In genomic region chr1:226187019-226187322, GRCh38 we compare ENCODE assay signal across 1 cellular context.
TF ChIP-seq lines count a peak whose summit lies in the region.

No MANE protein-coding gene starts in this region.

TF ChIP-seq in K562, 482 proteins besides CTCF, POLR2A, EP300 and RAD21 (continued from another document and continues in another):
- TF ChIP-seq, protein P1, sequence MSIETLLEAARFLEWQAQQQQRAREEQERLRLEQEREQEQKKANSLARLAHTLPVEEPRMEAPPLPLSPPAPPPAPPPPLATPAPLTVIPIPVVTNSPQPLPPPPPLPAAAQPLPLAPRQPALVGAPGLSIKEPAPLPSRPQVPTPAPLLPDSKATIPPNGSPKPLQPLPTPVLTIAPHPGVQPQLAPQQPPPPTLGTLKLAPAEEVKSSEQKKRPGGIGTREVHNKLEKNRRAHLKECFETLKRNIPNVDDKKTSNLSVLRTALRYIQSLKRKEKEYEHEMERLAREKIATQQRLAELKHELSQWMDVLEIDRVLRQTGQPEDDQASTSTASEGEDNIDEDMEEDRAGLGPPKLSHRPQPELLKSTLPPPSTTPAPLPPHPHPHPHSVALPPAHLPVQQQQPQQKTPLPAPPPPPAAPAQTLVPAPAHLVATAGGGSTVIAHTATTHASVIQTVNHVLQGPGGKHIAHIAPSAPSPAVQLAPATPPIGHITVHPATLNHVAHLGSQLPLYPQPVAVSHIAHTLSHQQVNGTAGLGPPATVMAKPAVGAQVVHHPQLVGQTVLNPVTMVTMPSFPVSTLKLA (conservative IDR thresholded peaks at IDR 0.05): peak in 1 of 2 experiments; percentile 42; a peak in 1 of 4 replicates
- no peak for TF ChIP-seq BHLHE40 (IDR thresholded peaks at IDR 0.05; ENCODE audit: low read length)
- TF ChIP-seq ZNF384 (IDR thresholded peaks at IDR 0.05; ENCODE audit: low read depth, low read length): 0 out of 2 replicates have a peak, but pooled peaks have one; percentile 35
- TF ChIP-seq LCOR (CRISPR knock-in tag; IDR thresholded peaks at IDR 0.05): 0 out of 2 replicates have a peak, but pooled peaks have one; percentile 17
- peak; percentile 51; the same call in 1 of the 2 replicates for TF ChIP-seq GTF2E2 (tag; IDR thresholded peaks at IDR 0.05)
- 0 out of 2 replicates have a peak, but pooled peaks have one; percentile 3 for TF ChIP-seq L3MBTL2 (IDR thresholded peaks at IDR 0.05)
- no peak for TF ChIP-seq RBM15 (IDR thresholded peaks at IDR 0.05; ENCODE audit: insufficient read depth, low read length)
- 0 out of 2 replicates have a peak, but pooled peaks have one; percentile 41 for TF ChIP-seq HLTF (IDR thresholded peaks at IDR 0.05)
- no peak for TF ChIP-seq BACH1 (tag; IDR thresholded peaks at IDR 0.05)
- TF ChIP-seq ERF (CRISPR knock-in tag; IDR thresholded peaks at IDR 0.05): peak; percentile 37; the same call in 1 of the 2 replicates
- TF ChIP-seq E2F3 (CRISPR knock-in tag; IDR thresholded peaks at IDR 0.05): peak; percentile 79; the same call in 1 of the 2 replicates
- TF ChIP-seq MYC (IDR thresholded peaks at IDR 0.05; ENCODE audit: low read depth, low read length): no peak
- TF ChIP-seq MYC (CRISPR knock-in tag; IDR thresholded peaks at IDR 0.05; ENCODE audit: borderline replicate concordance, low read depth): peak; percentile 50; the same call in 1 of the 2 replicates
- TF ChIP-seq TCF7L2 (IDR thresholded peaks at IDR 0.05; ENCODE audit: low read depth, low read length): no peak
- TF ChIP-seq ZNF57 (CRISPR knock-in tag; IDR thresholded peaks at IDR 0.05): no peak
- TF ChIP-seq ZFX (CRISPR knock-in tag; IDR thresholded peaks at IDR 0.05): peak; percentile 50; the same call in 1 of the 2 replicates
- TF ChIP-seq TFE3 (CRISPR knock-in tag; IDR thresholded peaks at IDR 0.05): no peak
- TF ChIP-seq MECOM (CRISPR knock-in tag; IDR thresholded peaks at IDR 0.05): no peak
- TF ChIP-seq JUN (IDR thresholded peaks at IDR 0.05; ENCODE audit: borderline replicate concordance, low read depth, low read length): no peak
- TF ChIP-seq JUN (CRISPR knock-in tag; IDR thresholded peaks at IDR 0.05; ENCODE audit: borderline replicate concordance): no peak
- TF ChIP-seq, protein P2, sequence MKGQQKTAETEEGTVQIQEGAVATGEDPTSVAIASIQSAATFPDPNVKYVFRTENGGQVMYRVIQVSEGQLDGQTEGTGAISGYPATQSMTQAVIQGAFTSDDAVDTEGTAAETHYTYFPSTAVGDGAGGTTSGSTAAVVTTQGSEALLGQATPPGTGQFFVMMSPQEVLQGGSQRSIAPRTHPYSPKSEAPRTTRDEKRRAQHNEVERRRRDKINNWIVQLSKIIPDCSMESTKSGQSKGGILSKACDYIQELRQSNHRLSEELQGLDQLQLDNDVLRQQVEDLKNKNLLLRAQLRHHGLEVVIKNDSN (CRISPR knock-in tag; IDR thresholded peaks at IDR 0.05): no peak
- TF ChIP-seq ZFP1 (CRISPR knock-in tag; IDR thresholded peaks at IDR 0.05): no peak
- TF ChIP-seq, protein P3, sequence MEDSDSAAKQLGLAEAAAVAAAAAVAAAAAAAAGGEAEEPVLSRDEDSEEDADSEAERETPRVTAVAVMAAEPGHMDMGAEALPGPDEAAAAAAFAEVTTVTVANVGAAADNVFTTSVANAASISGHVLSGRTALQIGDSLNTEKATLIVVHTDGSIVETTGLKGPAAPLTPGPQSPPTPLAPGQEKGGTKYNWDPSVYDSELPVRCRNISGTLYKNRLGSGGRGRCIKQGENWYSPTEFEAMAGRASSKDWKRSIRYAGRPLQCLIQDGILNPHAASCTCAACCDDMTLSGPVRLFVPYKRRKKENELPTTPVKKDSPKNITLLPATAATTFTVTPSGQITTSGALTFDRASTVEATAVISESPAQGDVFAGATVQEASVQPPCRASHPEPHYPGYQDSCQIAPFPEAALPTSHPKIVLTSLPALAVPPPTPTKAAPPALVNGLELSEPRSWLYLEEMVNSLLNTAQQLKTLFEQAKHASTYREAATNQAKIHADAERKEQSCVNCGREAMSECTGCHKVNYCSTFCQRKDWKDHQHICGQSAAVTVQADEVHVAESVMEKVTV (CRISPR knock-in tag; IDR thresholded peaks at IDR 0.05): 0 out of 2 replicates have a peak, but pooled peaks have one; percentile 18
- 0 out of 2 replicates have a peak, but pooled peaks have one; percentile 83 for TF ChIP-seq GABPA (tag; conservative IDR thresholded peaks at IDR 0.05; ENCODE audit: low read depth)
- no peak for TF ChIP-seq ZSCAN29 (IDR thresholded peaks at IDR 0.05)
- TF ChIP-seq ZNF740 (CRISPR knock-in tag; IDR thresholded peaks at IDR 0.05): 0 out of 2 replicates have a peak, but pooled peaks have one; percentile 15
- TF ChIP-seq ZNF740 (tag; IDR thresholded peaks at IDR 0.05): peak in 1 of 2 experiments; percentile 44; a peak in 2 of 4 replicates
- 0 out of 2 replicates have a peak, but pooled peaks have one; percentile 9 for TF ChIP-seq NFRKB (IDR thresholded peaks at IDR 0.05; ENCODE audit: low read depth)
- 0 out of 2 replicates have a peak, but pooled peaks have one; percentile 5 for TF ChIP-seq CHD2 (IDR thresholded peaks at IDR 0.05; ENCODE audit: low read depth, low read length)
- TF ChIP-seq ZZZ3 (IDR thresholded peaks at IDR 0.05): peak; percentile 80; the same call in 1 of the 2 replicates
- TF ChIP-seq, protein P4, sequence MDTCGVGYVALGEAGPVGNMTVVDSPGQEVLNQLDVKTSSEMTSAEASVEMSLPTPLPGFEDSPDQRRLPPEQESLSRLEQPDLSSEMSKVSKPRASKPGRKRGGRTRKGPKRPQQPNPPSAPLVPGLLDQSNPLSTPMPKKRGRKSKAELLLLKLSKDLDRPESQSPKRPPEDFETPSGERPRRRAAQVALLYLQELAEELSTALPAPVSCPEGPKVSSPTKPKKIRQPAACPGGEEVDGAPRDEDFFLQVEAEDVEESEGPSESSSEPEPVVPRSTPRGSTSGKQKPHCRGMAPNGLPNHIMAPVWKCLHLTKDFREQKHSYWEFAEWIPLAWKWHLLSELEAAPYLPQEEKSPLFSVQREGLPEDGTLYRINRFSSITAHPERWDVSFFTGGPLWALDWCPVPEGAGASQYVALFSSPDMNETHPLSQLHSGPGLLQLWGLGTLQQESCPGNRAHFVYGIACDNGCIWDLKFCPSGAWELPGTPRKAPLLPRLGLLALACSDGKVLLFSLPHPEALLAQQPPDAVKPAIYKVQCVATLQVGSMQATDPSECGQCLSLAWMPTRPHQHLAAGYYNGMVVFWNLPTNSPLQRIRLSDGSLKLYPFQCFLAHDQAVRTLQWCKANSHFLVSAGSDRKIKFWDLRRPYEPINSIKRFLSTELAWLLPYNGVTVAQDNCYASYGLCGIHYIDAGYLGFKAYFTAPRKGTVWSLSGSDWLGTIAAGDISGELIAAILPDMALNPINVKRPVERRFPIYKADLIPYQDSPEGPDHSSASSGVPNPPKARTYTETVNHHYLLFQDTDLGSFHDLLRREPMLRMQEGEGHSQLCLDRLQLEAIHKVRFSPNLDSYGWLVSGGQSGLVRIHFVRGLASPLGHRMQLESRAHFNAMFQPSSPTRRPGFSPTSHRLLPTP (IDR thresholded peaks at IDR 0.05; ENCODE audit: borderline replicate concordance, extremely low read depth, insufficient read length): no peak
- TF ChIP-seq ZNF639 (CRISPR knock-in tag; conservative IDR thresholded peaks at IDR 0.05 in 1 of 2, IDR thresholded peaks at IDR 0.05 in 1 of 2): 0 out of 4 replicates have a peak, but pooled peaks of 1 of the 2 experiments have one; percentile 22
- TF ChIP-seq FOXA1 (IDR thresholded peaks at IDR 0.05; ENCODE audit: borderline replicate concordance): no peak
- peak; percentile 16 for TF ChIP-seq BRD9 (IDR thresholded peaks at IDR 0.05; ENCODE audit: low read depth, partially characterized antibody)
- no peak for TF ChIP-seq NFXL1 (CRISPR knock-in tag; IDR thresholded peaks at IDR 0.05)
- peak; percentile 30; the same call in 1 of the 2 replicates for TF ChIP-seq DPF2 (IDR thresholded peaks at IDR 0.05)
- TF ChIP-seq ZNF280B (CRISPR knock-in tag; IDR thresholded peaks at IDR 0.05): no peak
- TF ChIP-seq BRCA1 (IDR thresholded peaks at IDR 0.05): no peak
- 0 out of 2 replicates have a peak, but pooled peaks have one; percentile 62 for TF ChIP-seq BRCA1 (CRISPR knock-in tag; IDR thresholded peaks at IDR 0.05)
- TF ChIP-seq SNAPC5 (CRISPR knock-in tag; IDR thresholded peaks at IDR 0.05): no peak
- TF ChIP-seq ZNF124 (CRISPR knock-in tag; IDR thresholded peaks at IDR 0.05): no peak
- TF ChIP-seq LEF1 (IDR thresholded peaks at IDR 0.05): 0 out of 2 replicates have a peak, but pooled peaks have one; percentile 11
- no peak for TF ChIP-seq FUS (optimal IDR thresholded peaks at IDR 0.05; ENCODE audit: low read depth, low read length)
- TF ChIP-seq HDAC8 (tag; IDR thresholded peaks at IDR 0.05): no peak
- peak; percentile 34; the same call in 1 of the 2 replicates for TF ChIP-seq SMARCC2 (IDR thresholded peaks at IDR 0.05; ENCODE audit: low read depth)
- 0 out of 2 replicates have a peak, but pooled peaks have one; percentile 23 for TF ChIP-seq TOE1 (IDR thresholded peaks at IDR 0.05; ENCODE audit: borderline replicate concordance)
- no peak for TF ChIP-seq TOE1 (CRISPR knock-in tag; IDR thresholded peaks at IDR 0.05; ENCODE audit: borderline replicate concordance, low read depth)
- peak; percentile 38; the same call in 1 of the 2 replicates for TF ChIP-seq SMARCE1 (IDR thresholded peaks at IDR 0.05)
- 0 out of 2 replicates have a peak, but pooled peaks have one; percentile 17 for TF ChIP-seq TRIM25 (IDR thresholded peaks at IDR 0.05; ENCODE audit: borderline replicate concordance)
- peak; percentile 17; the same call in 1 of the 2 replicates for TF ChIP-seq ZNF12 (CRISPR knock-in tag; IDR thresholded peaks at IDR 0.05)
